10 cellular contexts compared by ENCODE assay signal in the genomic region with DNA sequence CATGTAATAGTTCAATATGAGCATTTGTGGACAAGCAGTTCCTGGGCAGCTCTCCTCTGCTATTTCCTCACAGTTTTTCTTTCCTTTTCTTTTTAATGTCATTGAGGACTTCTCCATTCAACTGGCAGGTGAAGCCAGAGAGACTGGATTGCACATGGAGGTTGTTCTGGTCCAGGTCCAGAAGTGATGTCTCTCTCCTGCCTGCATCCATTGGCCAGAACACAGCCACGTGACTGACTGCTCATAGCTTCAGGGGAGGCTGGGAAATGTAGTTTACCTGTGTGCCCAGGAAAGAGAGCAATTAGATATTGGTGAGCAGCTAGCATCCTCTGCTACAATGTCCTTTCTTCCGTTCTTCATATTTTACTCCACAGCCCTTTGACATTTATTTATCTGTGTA. TPM values are rescaled to one million over a fixed set of nuclear protein-coding genes. Genes with fewer than 3 reads are reported as not detected.
DNase-seq lines count a peak whose midpoint lies in the region; ATAC-seq and TF ChIP-seq lines count a peak whose summit lies in the region.
"Had no signal": no experiment of that assay in that cellular context is flagged by ENCODE, and none has a peak within 500 bp of the region (broad histone marks: within the 10 kb centered on the region; RNA-seq: fewer than 3 reads in every experiment).

No MANE protein-coding gene starts in this region.

- H2BK15ac ChIP-seq in neuronal stem cell (ENCODE audit: low read length): no peak overlapping the region

- H3F3A ChIP-seq in neural progenitor cell (ENCODE audit: low read depth): no peaks in the 10 kb centered on the region

- H3K79me1 ChIP-seq in neuronal stem cell (ENCODE audit: low read depth, low read length): no peaks in the 10 kb centered on the region

- H3K27ac ChIP-seq in neural progenitor cell: no peak overlapping the region
- no peak overlapping the region for H3K27ac ChIP-seq in neuronal stem cell (replicated peaks; ENCODE audit: low read length)
- H3K27ac ChIP-seq: neutrophil, PC-9 had no signal

- peak; percentile 98 for ATAC-seq in WTC11

- WGBS in neuronal stem cell (ENCODE audit: extremely low coverage in 2 of 2, insufficient read length in 2 of 2, insufficient replicate concordance in 1 of 2), 2 donors: no CpG with 5 or more reads among the region's 2 CpGs

- H3K14ac ChIP-seq in neuronal stem cell (ENCODE audit: low read length): no peak overlapping the region

- H3K9ac ChIP-seq in neural progenitor cell (no peak overlapping the region), neuronal stem cell (ENCODE audit: low read depth, low read length, poor library complexity) (no peak overlapping the region)

- no peak overlapping the region for H2AK5ac ChIP-seq in neuronal stem cell (ENCODE audit: low read depth, low read length)

- H3K9me3 Mint-ChIP-seq in WTC11 (peaks cover 29% of the 10 kb centered on the region), neural progenitor cell (peaks cover 6% of the 10 kb centered on the region)

- H3K4me1 Mint-ChIP-seq in WTC11 (peaks cover 12% of the 10 kb centered on the region), neural progenitor cell (no peaks in the 10 kb centered on the region)

- H2BK120ac ChIP-seq in neuronal stem cell (ENCODE audit: low read depth, low read length): no peak overlapping the region

- H3K9me3 ChIP-seq in neural progenitor cell (ENCODE audit: low read depth) (no peaks in the 10 kb centered on the region), neuronal stem cell (replicated peaks in 1 of 2; ENCODE audit: control insufficient read depth in 2 of 2, insufficient read depth in 1 of 2, low read depth in 1 of 2, low read length in 2 of 2) (peaks cover 0 to 3% of the 10 kb centered on the region in 2 donors)
- H3K9me3 ChIP-seq: neutrophil had no signal

- H3K27ac Mint-ChIP-seq in WTC11: no peak overlapping the region
- H3K27ac Mint-ChIP-seq in neural progenitor cell: no peak overlapping the region

- H2AFZ ChIP-seq in neural progenitor cell (replicated peaks): peak overlapping the region; percentile 22
- no peak overlapping the region for H2AFZ ChIP-seq in neuronal stem cell (ENCODE audit: low read length)
- H2AFZ ChIP-seq: PC-9 had no signal

- no peak overlapping the region for H4K8ac ChIP-seq in neuronal stem cell (ENCODE audit: low read depth, low read length)

- no peak overlapping the region for H3K18ac ChIP-seq in neuronal stem cell (ENCODE audit: low read length)

- H3K4ac ChIP-seq in neuronal stem cell (ENCODE audit: low read length): no peak overlapping the region

- no peak for TF ChIP-seq CTCF in WTC11 (IDR thresholded peaks at IDR 0.05)
- no peak for TF ChIP-seq CTCF in neural progenitor cell (IDR thresholded peaks at IDR 0.05)

- POLR2A ChIA-PET in WTC11 (lab: Charles Lee): no interaction called here

- H3K4me3 ChIP-seq in neural progenitor cell (no peak overlapping the region), neuronal stem cell (ENCODE audit: low read length in 2 of 2) (no peak overlapping the region)
- H3K4me3 ChIP-seq: PC-9 had no signal

- H3K36me3 ChIP-seq in neural progenitor cell (no peaks in the 10 kb centered on the region), neuronal stem cell (replicated peaks in 1 of 2; ENCODE audit: control insufficient read depth in 2 of 2, insufficient read depth in 2 of 2, low read length in 2 of 2) (no peaks in the 10 kb centered on the region)
- H3K36me3 ChIP-seq: neutrophil had no signal

- H3K4me1 ChIP-seq in neural progenitor cell (no peaks in the 10 kb centered on the region), neuronal stem cell (ENCODE audit: control insufficient read depth in 2 of 2, insufficient read depth in 1 of 2, low read depth in 1 of 2, low read length in 2 of 2) (no peaks in the 10 kb centered on the region)

- DNase-seq in NCI-H2029 (lab: John Stamatoyannopoulos, UW) (peak; percentile 24), NCI-H2029 treated with DMSO at 0.1 percent for 48 hours (lab: John Stamatoyannopoulos, UW) (no peak), HT-29 (ENCODE audit: low spot score) (peak; percentile 19), WTC11 (ENCODE audit: low spot score) (peak; percentile 45), neural progenitor cell (ENCODE audit: low spot score) (peak; percentile 39), retina (no peak), neuronal stem cell (ENCODE audit: low spot score) (no peak)
- DNase-seq in activated effector memory CD4-positive, alpha-beta T cell treated with anti-CD3 and anti-CD28 coated beads, Interleukin-2, amount 50 U/mL, for 16 hours: no peak
- DNase-seq: PC-9 had no signal

- no peaks in the 10 kb centered on the region for H4K20me1 ChIP-seq in neural progenitor cell (ENCODE audit: low read depth)

- H3K27me3 Mint-ChIP-seq in WTC11 (ENCODE audit: low read depth) (no peaks in the 10 kb centered on the region), neural progenitor cell (ENCODE audit: insufficient read depth, low read depth) (no peaks in the 10 kb centered on the region)

- H3K27me3 ChIP-seq in neural progenitor cell: no peaks in the 10 kb centered on the region
- H3K27me3 ChIP-seq in neuronal stem cell (ENCODE audit: control insufficient read depth in 3 of 3, insufficient read depth in 3 of 3, low read depth in 1 of 3, low read length in 3 of 3): no peaks in the 10 kb centered on the region

- no peak overlapping the region for H4K91ac ChIP-seq in neuronal stem cell (ENCODE audit: low read depth, low read length, poor library complexity)

- peaks cover 4% of the 10 kb centered on the region; the same call in 1 of the 2 replicates for H3K36me3 Mint-ChIP-seq in WTC11
- no peaks in the 10 kb centered on the region for H3K36me3 Mint-ChIP-seq in neural progenitor cell

- no peak overlapping the region for H2BK12ac ChIP-seq in neuronal stem cell (ENCODE audit: low read length)

- H3K23ac ChIP-seq in neuronal stem cell (ENCODE audit: low read depth, low read length, poor library complexity): no peak overlapping the region

- H3K4me2 ChIP-seq in neural progenitor cell (no peak overlapping the region), neuronal stem cell (ENCODE audit: insufficient read depth, low read length, poor library complexity, severe bottlenecking) (no peak overlapping the region)
- H3K4me2 ChIP-seq: PC-9 had no signal

- no peaks in the 10 kb centered on the region for H3K79me2 ChIP-seq in neural progenitor cell (ENCODE audit: low read depth)

- no peak overlapping the region for H2BK5ac ChIP-seq in neuronal stem cell (ENCODE audit: low read length)

- H3K4me3 Mint-ChIP-seq in WTC11 (no peak overlapping the region), neural progenitor cell (no peak overlapping the region)

- CTCF ChIA-PET in WTC11 (lab: Charles Lee): interaction anchor here (1.1 kb wide), 1 partner anchor 13 kb away, joined by 3 read pairs; no protein-coding TSS in a partner anchor

TF ChIP-seq in WTC11, 78 proteins besides CTCF, POLR2A, EP300 and RAD21:
- peak; percentile 95 for TF ChIP-seq USF1 (CRISPR knock-in tag; IDR thresholded peaks at IDR 0.05)
- TF ChIP-seq USF2 (CRISPR knock-in tag; IDR thresholded peaks at IDR 0.05): peak; percentile 95
- peak; percentile 89 for TF ChIP-seq NFYB (CRISPR knock-in tag; conservative IDR thresholded peaks at IDR 0.05; ENCODE audit: low read depth)
- TF ChIP-seq, protein P1, sequence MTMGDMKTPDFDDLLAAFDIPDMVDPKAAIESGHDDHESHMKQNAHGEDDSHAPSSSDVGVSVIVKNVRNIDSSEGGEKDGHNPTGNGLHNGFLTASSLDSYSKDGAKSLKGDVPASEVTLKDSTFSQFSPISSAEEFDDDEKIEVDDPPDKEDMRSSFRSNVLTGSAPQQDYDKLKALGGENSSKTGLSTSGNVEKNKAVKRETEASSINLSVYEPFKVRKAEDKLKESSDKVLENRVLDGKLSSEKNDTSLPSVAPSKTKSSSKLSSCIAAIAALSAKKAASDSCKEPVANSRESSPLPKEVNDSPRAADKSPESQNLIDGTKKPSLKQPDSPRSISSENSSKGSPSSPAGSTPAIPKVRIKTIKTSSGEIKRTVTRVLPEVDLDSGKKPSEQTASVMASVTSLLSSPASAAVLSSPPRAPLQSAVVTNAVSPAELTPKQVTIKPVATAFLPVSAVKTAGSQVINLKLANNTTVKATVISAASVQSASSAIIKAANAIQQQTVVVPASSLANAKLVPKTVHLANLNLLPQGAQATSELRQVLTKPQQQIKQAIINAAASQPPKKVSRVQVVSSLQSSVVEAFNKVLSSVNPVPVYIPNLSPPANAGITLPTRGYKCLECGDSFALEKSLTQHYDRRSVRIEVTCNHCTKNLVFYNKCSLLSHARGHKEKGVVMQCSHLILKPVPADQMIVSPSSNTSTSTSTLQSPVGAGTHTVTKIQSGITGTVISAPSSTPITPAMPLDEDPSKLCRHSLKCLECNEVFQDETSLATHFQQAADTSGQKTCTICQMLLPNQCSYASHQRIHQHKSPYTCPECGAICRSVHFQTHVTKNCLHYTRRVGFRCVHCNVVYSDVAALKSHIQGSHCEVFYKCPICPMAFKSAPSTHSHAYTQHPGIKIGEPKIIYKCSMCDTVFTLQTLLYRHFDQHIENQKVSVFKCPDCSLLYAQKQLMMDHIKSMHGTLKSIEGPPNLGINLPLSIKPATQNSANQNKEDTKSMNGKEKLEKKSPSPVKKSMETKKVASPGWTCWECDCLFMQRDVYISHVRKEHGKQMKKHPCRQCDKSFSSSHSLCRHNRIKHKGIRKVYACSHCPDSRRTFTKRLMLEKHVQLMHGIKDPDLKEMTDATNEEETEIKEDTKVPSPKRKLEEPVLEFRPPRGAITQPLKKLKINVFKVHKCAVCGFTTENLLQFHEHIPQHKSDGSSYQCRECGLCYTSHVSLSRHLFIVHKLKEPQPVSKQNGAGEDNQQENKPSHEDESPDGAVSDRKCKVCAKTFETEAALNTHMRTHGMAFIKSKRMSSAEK (CRISPR knock-in tag; IDR thresholded peaks at IDR 0.05; ENCODE audit: borderline replicate concordance): no peak

RNA-seq across cellular contexts. Expression of gene ADAM23, which starts 20.2 kb away (rescaled TPM):
- total RNA-seq in HT-29 (2014; rRNA removed; shearing (Covaris generic)): not detected in 2 replicates
- 24.3 to 26.0 TPM (median 24.6 TPM) in 3 replicates for total RNA-seq in WTC11 (2021)
- 17.2 and 19.4 TPM in 2 replicates for total RNA-seq in neural progenitor cell (ENCODE audit: low replicate concordance)
- 12.2 TPM for polyA plus RNA-seq in neuronal stem cell (2013, experiment 1 of 2)
- polyA plus RNA-seq in neuronal stem cell (2013, experiment 2 of 2): 11.9 TPM

Comparison
In these comparisons a context has a peak if more than half of its experiments do, and no peak if none do; other contexts are left out.
1. DNase-seq: peak in NCI-H2029 (single experiment), HT-29 (single experiment), WTC11 (single experiment) and neural progenitor cell (single experiment); none in NCI-H2029 treated with DMSO at 0.1 percent for 48 hours (single experiment), retina (single experiment), activated effector memory CD4-positive, alpha-beta T cell treated with anti-CD3 and anti-CD28 coated beads, Interleukin-2, amount 50 U/mL, for 16 hours (single experiment) and neuronal stem cell (single experiment).
2. RNA of gene ADAM23, which starts 20.2 kb away (total RNA-seq): 24.3 to 26.0 TPM in WTC11 and 17.2 to 19.4 TPM in neural progenitor cell; not detected in HT-29; every median in the first group is over 10 times any median in the second.